In the genomic region with DNA sequence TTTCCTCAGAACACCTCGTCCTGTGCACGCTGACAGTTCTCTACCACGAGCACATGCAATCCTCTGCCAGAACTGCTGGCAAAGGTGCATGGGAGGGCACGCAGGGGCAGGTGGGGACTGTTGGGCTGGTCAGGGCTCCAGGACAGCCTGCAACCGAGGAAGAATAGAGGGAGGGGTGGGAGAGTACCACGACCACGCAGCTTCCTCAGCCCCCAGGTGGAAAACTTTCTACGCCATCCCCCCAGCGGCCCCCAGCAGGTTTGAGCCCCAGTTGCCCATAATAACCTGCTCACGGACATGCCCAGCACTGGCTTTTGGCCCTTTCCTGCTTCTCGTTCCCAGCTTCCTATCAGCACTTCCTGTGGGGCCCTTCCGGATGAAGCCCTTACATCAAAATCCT, we compare ENCODE assay signal across 28 cellular contexts.
"Had no signal": no experiment of that assay in that cellular context is flagged by ENCODE, and none has a peak within 500 bp of the region (broad histone marks: within the 10 kb centered on the region; RNA-seq: fewer than 3 reads in every experiment).

No MANE protein-coding gene starts in this region.

- H3K4me3 ChIP-seq: adrenal gland, SK-N-MC had no signal

- DNase-seq: activated CD4-positive, alpha-beta T cell treated with anti-CD3 and anti-CD28 coated beads for 4 hours; activated CD8-positive, alpha-beta memory T cell treated with anti-CD3 and anti-CD28 coated beads, Interleukin-2, amount 50 U/mL, for 4 hours; activated CD8-positive, alpha-beta T cell treated with anti-CD3 and anti-CD28 coated beads for 36 hours; activated gamma-delta T cell treated with Interleukin-2 at 50 U/mL for 16 hours; activated naive CD4-positive, alpha-beta T cell treated with anti-CD3 and anti-CD28 coated beads, Interleukin-2, amount 10 ng/mL, durations not matched to agents 7 days and 5 days; activated naive CD8-positive, alpha-beta T cell treated with anti-CD3 and anti-CD28 coated beads, Interleukin-2, amount 10 ng/mL, durations not matched to agents 7 days and 5 days; activated T-cell treated with anti-CD3 and anti-CD28 coated beads, Interleukin-2, amount 50 U/mL, for 72 hours; adrenal gland; anterior cingulate cortex; central memory CD4-positive, alpha-beta T cell; Kasumi-1; KBM-7; NCI-H1092; NCI-H1417; NCI-H1930; NCI-H2171 treated with DMSO at 0.1 percent for 48 hours; NCI-H345; NCI-H510A; NCI-H526 treated with DMSO at 0.1 percent for 48 hours; NCI-H82; RPMI8226; T-helper 1 cell; WERI-Rb-1 had no signal

- H3K27me3 ChIP-seq: adrenal gland had no signal

- H3K4me1 Mint-ChIP-seq: activated naive CD4-positive, alpha-beta T cell treated with anti-CD3 and anti-CD28 coated beads, Interleukin-2, amount 10 ng/mL, durations not matched to agents 7 days and 5 days; activated naive CD8-positive, alpha-beta T cell treated with anti-CD3 and anti-CD28 coated beads, Interleukin-2, amount 10 ng/mL, durations not matched to agents 7 days and 5 days had no signal

- H3K27ac ChIP-seq: adrenal gland, SK-N-MC, WERI-Rb-1 had no signal

- H3K36me3 Mint-ChIP-seq: activated naive CD4-positive, alpha-beta T cell treated with anti-CD3 and anti-CD28 coated beads, Interleukin-2, amount 10 ng/mL, durations not matched to agents 7 days and 5 days; activated naive CD8-positive, alpha-beta T cell treated with anti-CD3 and anti-CD28 coated beads, Interleukin-2, amount 10 ng/mL, durations not matched to agents 7 days and 5 days had no signal

- H3K27ac Mint-ChIP-seq: activated CD8-positive, alpha-beta T cell treated with anti-CD3 and anti-CD28 coated beads for 36 hours; activated naive CD4-positive, alpha-beta T cell treated with anti-CD3 and anti-CD28 coated beads, Interleukin-2, amount 10 ng/mL, durations not matched to agents 7 days and 5 days; activated naive CD8-positive, alpha-beta T cell treated with anti-CD3 and anti-CD28 coated beads, Interleukin-2, amount 10 ng/mL, durations not matched to agents 7 days and 5 days; activated T-cell treated with anti-CD3 and anti-CD28 coated beads, Interleukin-2, amount 50 U/mL, for 72 hours; activated T-helper 2 cell treated with anti-CD3 and anti-CD28 coated beads, Interferon-gamma antibody, Interleukin-2, Interleukin-4, amounts not matched to agents 10 μg/mL and 5 μg/mL and 100 μg/mL, durations not matched to agents 14 hours and 24 hours and 36 hours had no signal

- H3K4me1 ChIP-seq: adrenal gland had no signal

- H3K9me3 Mint-ChIP-seq: activated CD8-positive, alpha-beta T cell treated with anti-CD3 and anti-CD28 coated beads for 36 hours; activated naive CD4-positive, alpha-beta T cell treated with anti-CD3 and anti-CD28 coated beads, Interleukin-2, amount 10 ng/mL, durations not matched to agents 7 days and 5 days; activated naive CD8-positive, alpha-beta T cell treated with anti-CD3 and anti-CD28 coated beads, Interleukin-2, amount 10 ng/mL, durations not matched to agents 7 days and 5 days; activated T-cell treated with anti-CD3 and anti-CD28 coated beads, Interleukin-2, amount 50 U/mL, for 72 hours; activated T-helper 2 cell treated with anti-CD3 and anti-CD28 coated beads, Interferon-gamma antibody, Interleukin-2, Interleukin-4, amounts not matched to agents 10 μg/mL and 5 μg/mL and 100 μg/mL, durations not matched to agents 14 hours and 24 hours and 36 hours had no signal

- H3K9me3 ChIP-seq: adrenal gland had no signal

- ATAC-seq: activated CD4-positive, CD25-positive, alpha-beta regulatory T cell treated with anti-CD3 and anti-CD28 coated beads, Interleukin-2, amount 50 U/mL, for 24 hours; activated CD8-positive, alpha-beta T cell treated with anti-CD3 and anti-CD28 coated beads for 36 hours; activated T-cell treated with anti-CD3 and anti-CD28 coated beads, Interleukin-2, amount 50 U/mL, for 72 hours; Panc1; Right ventricle myocardium inferior had no signal

- H3K36me3 ChIP-seq: adrenal gland, WERI-Rb-1 had no signal

- H3K4me3 Mint-ChIP-seq: activated CD8-positive, alpha-beta T cell treated with anti-CD3 and anti-CD28 coated beads for 36 hours; activated naive CD4-positive, alpha-beta T cell treated with anti-CD3 and anti-CD28 coated beads, Interleukin-2, amount 10 ng/mL, durations not matched to agents 7 days and 5 days; activated naive CD8-positive, alpha-beta T cell treated with anti-CD3 and anti-CD28 coated beads, Interleukin-2, amount 10 ng/mL, durations not matched to agents 7 days and 5 days; activated T-cell treated with anti-CD3 and anti-CD28 coated beads, Interleukin-2, amount 50 U/mL, for 72 hours had no signal
